7 cellular contexts compared by ENCODE assay signal in the genomic region with DNA sequence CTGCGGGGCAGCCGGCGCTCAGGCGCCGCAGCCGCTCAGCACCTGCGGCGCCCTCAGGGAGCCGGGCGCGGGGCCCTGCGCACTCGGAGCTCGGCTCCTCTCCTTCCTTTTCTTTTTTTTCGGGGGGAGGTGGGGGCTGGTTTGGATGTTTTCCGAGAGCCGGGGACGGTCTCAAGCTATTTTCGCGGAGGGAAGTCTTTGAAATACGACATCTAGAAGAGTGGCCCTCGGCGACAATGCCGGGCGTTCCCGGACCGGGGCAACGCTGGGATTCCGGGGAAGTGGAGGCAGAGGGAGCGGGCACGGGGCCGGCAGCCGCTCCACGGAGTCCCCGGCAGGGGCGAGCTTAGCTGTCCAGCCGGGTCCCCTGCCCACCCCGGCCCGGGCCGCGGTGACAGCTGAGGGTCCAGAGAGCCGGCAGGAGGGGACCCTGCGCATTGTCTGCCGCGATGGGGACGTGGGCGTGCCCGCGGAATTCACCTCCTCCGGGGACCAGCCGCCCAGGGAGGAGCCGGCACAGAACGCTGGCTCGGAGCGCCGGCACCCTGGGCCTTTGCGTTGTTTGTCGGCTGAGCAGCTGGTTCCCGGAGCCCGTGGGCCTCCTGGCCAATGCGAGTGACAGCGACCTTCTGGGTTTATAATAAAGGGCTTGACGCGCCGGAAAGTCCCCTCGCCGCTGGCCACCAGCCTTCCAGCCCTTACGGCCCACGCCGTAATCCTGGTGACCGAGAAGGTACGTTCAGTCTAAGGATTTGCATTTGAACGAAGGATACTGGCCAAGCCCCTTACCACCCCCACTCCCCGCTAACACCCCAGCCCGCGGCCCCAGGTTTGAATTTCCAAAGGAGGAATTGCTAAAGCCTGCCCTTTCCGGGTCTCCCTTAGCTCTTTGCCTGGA. TPM values are rescaled to one million over a fixed set of nuclear protein-coding genes. Genes with fewer than 3 reads are reported as not detected.
DNase-seq lines count a peak whose midpoint lies in the region; ATAC-seq lines count a peak whose summit lies in the region.

No MANE protein-coding gene starts in this region.

- no peak overlapping the region for H3K27ac ChIP-seq in SK-N-MC

- DNase-seq in SK-N-MC (ENCODE audit: low read depth, low spot score) (no peak), occipital lobe (lab: John Stamatoyannopoulos, UW) (no peak)
- DNase-seq in activated naive CD8-positive, alpha-beta T cell treated with anti-CD3 and anti-CD28 coated beads, Interleukin-2, amount 50 U/mL, for 24 hours = peak; percentile 75
- peak; percentile 21 to 63 for DNase-seq in stimulated activated CD4-positive, alpha-beta T cell treated with anti-CD3 and anti-CD28 coated beads, Interleukin-12 subunit alpha, Interleukin-12 subunit beta, amount 100 ng/mL, for 24 hours (ENCODE audit: low read depth in 2 of 2)

- peak overlapping the region; percentile 37 for H3K27ac Mint-ChIP-seq in activated naive CD8-positive, alpha-beta T cell treated with anti-CD3 and anti-CD28 coated beads, Interleukin-2, amount 50 U/mL, for 24 hours

- peak overlapping the region; percentile 86 for H3K4me3 Mint-ChIP-seq in activated naive CD8-positive, alpha-beta T cell treated with anti-CD3 and anti-CD28 coated beads, Interleukin-2, amount 50 U/mL, for 24 hours

- H3K9ac ChIP-seq in SK-N-MC (ENCODE audit: insufficient read length) (peak overlapping the region; percentile 77), iPS-15b (ENCODE audit: low read depth, low read length) (peak overlapping the region; percentile 32)

- peaks cover 18% of the 10 kb centered on the region for H3K36me3 Mint-ChIP-seq in activated naive CD8-positive, alpha-beta T cell treated with anti-CD3 and anti-CD28 coated beads, Interleukin-2, amount 50 U/mL, for 24 hours (ENCODE audit: low read depth)

- ATAC-seq in GM18867 (IDR thresholded peaks at IDR 0.05; ENCODE audit: unreplicated experiment) (peak; percentile 50), HG03139 (IDR thresholded peaks at IDR 0.05; ENCODE audit: unreplicated experiment) (peak; percentile 44)
- ATAC-seq in activated naive CD8-positive, alpha-beta T cell treated with anti-CD3 and anti-CD28 coated beads, Interleukin-2, amount 50 U/mL, for 24 hours = peak; percentile 74

- H3K36me3 ChIP-seq in SK-N-MC (ENCODE audit: insufficient read depth, low read length) = no peaks in the 10 kb centered on the region
- H3K36me3 ChIP-seq in iPS-15b (ENCODE audit: control insufficient read depth, insufficient read depth, low read length) = peaks cover 6% of the 10 kb centered on the region

- H3K4me1 ChIP-seq in iPS-15b (ENCODE audit: control insufficient read depth, insufficient read depth, low read length) = peaks cover 12% of the 10 kb centered on the region

- H3K4me3 ChIP-seq in SK-N-MC (peak overlapping the region; percentile 94), iPS-15b (ENCODE audit: low read depth, low read length) (peak overlapping the region; percentile 64)

- H3K9me3 Mint-ChIP-seq in activated naive CD8-positive, alpha-beta T cell treated with anti-CD3 and anti-CD28 coated beads, Interleukin-2, amount 50 U/mL, for 24 hours = no peaks in the 10 kb centered on the region

- H3K9me3 ChIP-seq in SK-N-MC (ENCODE audit: low read depth, low read length) (no peaks in the 10 kb centered on the region), iPS-15b (ENCODE audit: control insufficient read depth, insufficient read depth, low read length) (no peaks in the 10 kb centered on the region)

- H3K4me1 Mint-ChIP-seq in activated naive CD8-positive, alpha-beta T cell treated with anti-CD3 and anti-CD28 coated beads, Interleukin-2, amount 50 U/mL, for 24 hours = peaks cover 30% of the 10 kb centered on the region

- H3K27me3 ChIP-seq in iPS-15b (ENCODE audit: control insufficient read depth, insufficient read depth, low read length) = peaks cover 6% of the 10 kb centered on the region

- no peaks in the 10 kb centered on the region for H3K27me3 Mint-ChIP-seq in activated naive CD8-positive, alpha-beta T cell treated with anti-CD3 and anti-CD28 coated beads, Interleukin-2, amount 50 U/mL, for 24 hours

RNA-seq across cellular contexts. Expression of gene SLC37A1, which starts 0.6 kb away (rescaled TPM):
- 24.5 TPM for total RNA-seq in occipital lobe

RNA-seq across cellular contexts. Expression of gene RSPH1, which starts 18.2 kb away (rescaled TPM):
- total RNA-seq in occipital lobe = 0.16 TPM

Comparison
In these comparisons a context has a peak if more than half of its experiments do, and no peak if none do; other contexts are left out.
1. DNase-seq: peak in activated naive CD8-positive, alpha-beta T cell treated with anti-CD3 and anti-CD28 coated beads, Interleukin-2, amount 50 U/mL, for 24 hours (single experiment) and stimulated activated CD4-positive, alpha-beta T cell treated with anti-CD3 and anti-CD28 coated beads, Interleukin-12 subunit alpha, Interleukin-12 subunit beta, amount 100 ng/mL, for 24 hours (2 of 2); none in SK-N-MC (single experiment) and occipital lobe (single experiment).
2. Peak in every context shown above with its lines, with median percentiles within 50 percentile points of each other: ATAC-seq.